8 cellular contexts compared by ENCODE assay signal in the genomic region with DNA sequence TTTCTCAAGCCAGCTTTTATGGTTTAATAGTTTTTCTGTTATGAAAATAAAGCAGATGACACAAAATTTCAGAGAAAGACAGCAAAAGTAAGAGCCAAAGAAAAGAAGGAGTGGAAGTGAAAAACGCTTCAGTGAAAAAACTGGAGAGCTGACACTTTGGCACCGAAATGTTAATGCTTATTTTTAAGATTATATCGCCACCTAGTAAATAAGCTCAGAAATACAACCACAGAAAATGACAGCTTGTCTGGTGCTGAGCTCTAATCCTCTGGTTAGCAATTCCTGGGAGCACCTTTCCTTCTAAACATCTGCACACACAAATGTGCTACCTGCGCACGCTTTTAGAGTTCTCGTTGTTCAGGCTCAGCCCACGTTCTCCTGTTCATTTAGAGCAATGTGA.
DNase-seq lines count a peak whose midpoint lies in the region; ATAC-seq and TF ChIP-seq lines count a peak whose summit lies in the region.

No MANE protein-coding gene starts in this region.

- no peaks in the 10 kb centered on the region for H3K9me3 ChIP-seq in gastrocnemius medialis

- no peak overlapping the region for H3K27ac ChIP-seq in gastrocnemius medialis

- intact Hi-C loops in gastrocnemius medialis (cut with DNase I; ENCODE audit: low total_unique reads), result loop anchor here (1.0 to 5.0 kb wide), 3 partner anchors 307 to 839 kb away; no protein-coding TSS in a partner anchor

- peaks cover 0 to 3% (median 0%) of the 10 kb centered on the region in 3 donors for H3K27me3 ChIP-seq in gastrocnemius medialis

- H3K36me3 ChIP-seq in gastrocnemius medialis, result no peaks in the 10 kb centered on the region

- ATAC-seq in GM21786 (IDR thresholded peaks at IDR 0.05; ENCODE audit: unreplicated experiment) (peak; percentile 76), gastrocnemius medialis (peak in 1 of 2 donors; percentile 58), HG03135 (IDR thresholded peaks at IDR 0.05; ENCODE audit: unreplicated experiment) (no peak)

- DNase-seq in EH (ENCODE audit: low read depth) (peak; percentile 46), NCI-H1105 treated with DMSO at 0.1 percent for 48 hours (lab: John Stamatoyannopoulos, UW) (peak; percentile 62), SW480 (ENCODE audit: low spot score) (peak; percentile 54), glomerular visceral epithelial cell (ENCODE audit: extremely low spot score) (peak; percentile 37), gastrocnemius medialis (no peak), NCI-H2029 (lab: John Stamatoyannopoulos, UW) (no peak)

- in situ Hi-C loops in gastrocnemius medialis (cut with MboI; ENCODE audit: low sequenced_read_pairs in 4 of 4), result loop anchor here (5.0 to 25.0 kb wide), 5 partner anchors 302 to 732 kb away; no protein-coding TSS in a partner anchor

- peak in 3 of 5 experiments; percentile 13 to 37 (median 28) for TF ChIP-seq CTCF in gastrocnemius medialis (IDR thresholded peaks at IDR 0.05 in 4 of 5, conservative IDR thresholded peaks at IDR 0.05 in 1 of 5)

- no peak for TF ChIP-seq POLR2A in gastrocnemius medialis (IDR thresholded peaks at IDR 0.05)

- peaks cover 0 to 5% of the 10 kb centered on the region in 2 donors for H3K4me1 ChIP-seq in gastrocnemius medialis

- no peak overlapping the region for H3K4me3 ChIP-seq in gastrocnemius medialis

Comparison
In these comparisons a context has a peak if more than half of its experiments do, and no peak if none do; other contexts are left out.
1. DNase-seq: peak in EH (single experiment), NCI-H1105 treated with DMSO at 0.1 percent for 48 hours (single experiment), SW480 (single experiment) and glomerular visceral epithelial cell (single experiment); none in gastrocnemius medialis (0 of 2) and NCI-H2029 (single experiment).